Comparison of ENCODE assay signal across 2 cellular contexts in the genomic region with DNA sequence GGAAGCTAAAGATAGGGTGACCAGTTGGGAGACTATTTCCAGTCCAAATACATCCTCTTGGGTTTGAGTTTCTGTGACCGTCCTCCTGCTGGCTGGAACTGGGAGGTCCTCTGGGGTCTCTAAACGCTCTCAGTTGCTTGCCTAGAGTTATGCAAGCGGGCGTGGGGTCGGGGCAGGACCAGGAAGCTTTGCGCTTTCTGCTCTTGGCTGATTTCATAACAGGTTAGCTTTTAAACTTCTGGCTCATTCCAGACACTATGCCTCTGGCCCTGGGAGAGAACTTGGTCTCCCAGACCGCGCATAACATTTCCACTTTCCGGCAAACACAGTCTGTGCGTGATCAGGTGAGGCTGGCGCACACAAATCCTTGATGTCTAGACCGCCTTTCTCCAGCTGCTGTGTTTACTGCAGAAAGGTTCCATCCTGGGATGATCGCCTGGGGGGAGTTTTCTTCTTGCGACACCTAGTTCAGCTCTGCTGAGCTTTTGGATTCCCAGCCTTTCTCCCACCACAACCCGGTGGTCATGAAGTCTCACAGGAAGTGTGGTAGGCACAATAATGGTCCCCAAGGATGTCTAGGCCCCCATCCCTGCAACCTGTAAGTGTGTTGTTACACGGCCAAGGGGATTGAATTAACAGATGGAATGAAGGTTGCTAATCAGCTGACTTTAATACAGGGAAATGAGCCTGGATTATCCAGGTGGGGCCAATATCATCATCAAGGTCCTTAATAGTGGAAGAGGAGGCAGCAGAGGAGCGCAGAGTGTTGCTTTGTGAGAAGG.
TF ChIP-seq lines count a peak whose summit lies in the region.

No MANE protein-coding gene starts in this region.

TF ChIP-seq in GM23338, 12 proteins besides CTCF, POLR2A, EP300 and RAD21:
- TF ChIP-seq NANOG (IDR thresholded peaks at IDR 0.05; ENCODE audit: borderline replicate concordance) (no peak), EZH2 (IDR thresholded peaks at IDR 0.05; ENCODE audit: low read depth, unreplicated experiment) (no peak), ZNF114 (CRISPR knock-in tag; IDR thresholded peaks at IDR 0.05) (no peak), CREB1 (CRISPR knock-in tag; IDR thresholded peaks at IDR 0.05; ENCODE audit: low read depth) (no peak), STAT1 (IDR thresholded peaks at IDR 0.05; ENCODE audit: unreplicated experiment) (no peak), EZH2phosphoT487 (IDR thresholded peaks at IDR 0.05; ENCODE audit: unreplicated experiment) (no peak), POLR2AphosphoS5 (IDR thresholded peaks at IDR 0.05; ENCODE audit: low read depth) (no peak), ZNF462 (CRISPR knock-in tag; IDR thresholded peaks at IDR 0.05) (no peak), JUNB (IDR thresholded peaks at IDR 0.05; ENCODE audit: unreplicated experiment) (no peak)
TF ChIP-seq in GM23338: peak in this region for 0.

TF ChIP-seq in H1, 55 proteins besides CTCF, POLR2A, EP300 and RAD21:
- no peak for TF ChIP-seq ATF3 (IDR thresholded peaks at IDR 0.05; ENCODE audit: insufficient read depth, low read depth, low read length)
- TF ChIP-seq BACH1 (IDR thresholded peaks at IDR 0.05; ENCODE audit: low read length): no peak
- TF ChIP-seq CEBPB (IDR thresholded peaks at IDR 0.05; ENCODE audit: low read depth, low read length): no peak
- TF ChIP-seq POLR2AphosphoS5 (IDR thresholded peaks at IDR 0.05; ENCODE audit: low read depth, low read length): no peak
- no peak for TF ChIP-seq NRF1 (IDR thresholded peaks at IDR 0.05; ENCODE audit: low read depth, low read length)
- TF ChIP-seq GTF2F1 (IDR thresholded peaks at IDR 0.05; ENCODE audit: borderline replicate concordance, low read depth, low read length): no peak
- no peak for TF ChIP-seq USF2 (IDR thresholded peaks at IDR 0.05; ENCODE audit: low read length)
- TF ChIP-seq TCF12 (IDR thresholded peaks at IDR 0.05; ENCODE audit: low read depth, low read length): no peak
- TF ChIP-seq YY1 (IDR thresholded peaks at IDR 0.05; ENCODE audit: low read depth, low read length): no peak
- no peak for TF ChIP-seq RXRA (IDR thresholded peaks at IDR 0.05; ENCODE audit: insufficient read depth, low read depth, low read length)
- no peak for TF ChIP-seq BRCA1 (IDR thresholded peaks at IDR 0.05; ENCODE audit: low read depth, low read length)
- TF ChIP-seq NANOG (IDR thresholded peaks at IDR 0.05; ENCODE audit: insufficient read depth, low read depth, low read length, poor library complexity, severe bottlenecking): no peak
- no peak for TF ChIP-seq TAF1 (IDR thresholded peaks at IDR 0.05; ENCODE audit: low read depth, low read length)
- no peak for TF ChIP-seq ASH2L (IDR thresholded peaks at IDR 0.05; ENCODE audit: low read length)
- TF ChIP-seq TAF7 (optimal IDR thresholded peaks at IDR 0.05; ENCODE audit: borderline replicate concordance, low read depth, low read length): no peak
- TF ChIP-seq SIN3A (conservative IDR thresholded peaks at IDR 0.05 in 1 of 2, IDR thresholded peaks at IDR 0.05 in 1 of 2; ENCODE audit: low read depth in 1 of 2, low read length in 2 of 2): no peak
- TF ChIP-seq SIRT6 (IDR thresholded peaks at IDR 0.05; ENCODE audit: low read length): no peak
- TF ChIP-seq SP4 (IDR thresholded peaks at IDR 0.05; ENCODE audit: low read length): no peak
- no peak for TF ChIP-seq MAX (IDR thresholded peaks at IDR 0.05)
TF ChIP-seq in H1: peak in this region for 0.
